Comparison of ENCODE assay signal across 8 cellular contexts in genomic region chr1:161738627-161739287, GRCh38. TPM values are rescaled to one million over a fixed set of nuclear protein-coding genes. Genes with fewer than 3 reads are reported as not detected.
DNase-seq lines count a peak whose midpoint lies in the region; ATAC-seq, FAIRE-seq and TF ChIP-seq lines count a peak whose summit lies in the region.

No MANE protein-coding gene starts in this region.

- peak; percentile 69 for TF ChIP-seq RAD21 in Ishikawa (IDR thresholded peaks at IDR 0.05; ENCODE audit: low read depth)

- H3K27me3 Mint-ChIP-seq in astrocyte (ENCODE audit: low read depth, unreplicated experiment) = peaks cover 13% of the 10 kb centered on the region
- no peaks in the 10 kb centered on the region for H3K27me3 Mint-ChIP-seq in stimulated activated memory B cell treated with anti-CD40 and anti-IgM and Interleukin-4, amounts not matched to agents 10 μg/mL and 1 μg/mL and 100 μg/mL, for 72 hours

- peak; percentile 64 for ATAC-seq in GM21723 (IDR thresholded peaks at IDR 0.05; ENCODE audit: unreplicated experiment)
- ATAC-seq in stimulated activated memory B cell treated with anti-CD40 and anti-IgM and Interleukin-4, amounts not matched to agents 10 μg/mL and 1 μg/mL and 100 μg/mL, for 72 hours = peak; percentile 91

- H3K9me3 Mint-ChIP-seq in astrocyte (ENCODE audit: unreplicated experiment) = no peaks in the 10 kb centered on the region
- no peaks in the 10 kb centered on the region for H3K9me3 Mint-ChIP-seq in stimulated activated memory B cell treated with anti-CD40 and anti-IgM and Interleukin-4, amounts not matched to agents 10 μg/mL and 1 μg/mL and 100 μg/mL, for 72 hours

- peak; percentile 55 for FAIRE-seq in astrocyte (lab: Jason Lieb, UNC)

- intact Hi-C loops in uterus (cut with DNase I; ENCODE audit: low total_unique reads) = no loop called here

- H3K27ac ChIP-seq in astrocyte (ENCODE audit: low read depth, low read length) (no peak overlapping the region), uterus (no peak overlapping the region)

- no peak overlapping the region for H2AFZ ChIP-seq in astrocyte (ENCODE audit: low read depth, low read length)

- no peak overlapping the region for H3K4me3 ChIP-seq in astrocyte (ENCODE audit: insufficient read depth, low read depth, low read length)
- H3K4me3 ChIP-seq in uterus = no peak overlapping the region

- no peak overlapping the region for H3K27ac Mint-ChIP-seq in astrocyte (ENCODE audit: unreplicated experiment)
- peak overlapping the region; percentile 94 for H3K27ac Mint-ChIP-seq in stimulated activated memory B cell treated with anti-CD40 and anti-IgM and Interleukin-4, amounts not matched to agents 10 μg/mL and 1 μg/mL and 100 μg/mL, for 72 hours

- H3K9me3 ChIP-seq in astrocyte (ENCODE audit: insufficient read depth, low read depth, low read length) (no peaks in the 10 kb centered on the region), uterus (no peaks in the 10 kb centered on the region)

- TF ChIP-seq CTCF in astrocyte (IDR thresholded peaks at IDR 0.05; ENCODE audit: insufficient read depth, low read depth, low read length) (peak; percentile 71), uterus (IDR thresholded peaks at IDR 0.05) (peak in 1 of 4 experiments; percentile 7)

- no peak overlapping the region for H3K4me2 ChIP-seq in astrocyte (ENCODE audit: low read length)

- H3K79me2 ChIP-seq in astrocyte (ENCODE audit: insufficient read depth, low read length) = no peaks in the 10 kb centered on the region

- no peak for TF ChIP-seq EP300 in Ishikawa (IDR thresholded peaks at IDR 0.05; ENCODE audit: borderline replicate concordance)

- in situ Hi-C loops in SK-MEL-5 (cut with HindIII; ENCODE audit: low pct_unique_long_range_greater_than_20kb, low sequenced_read_pairs) = no loop called here

- H3K4me3 Mint-ChIP-seq in astrocyte (ENCODE audit: unreplicated experiment) = no peak overlapping the region
- H3K4me3 Mint-ChIP-seq in stimulated activated memory B cell treated with anti-CD40 and anti-IgM and Interleukin-4, amounts not matched to agents 10 μg/mL and 1 μg/mL and 100 μg/mL, for 72 hours = peak overlapping the region; percentile 40

- TF ChIP-seq POLR2A in GM10847 (IDR thresholded peaks at IDR 0.05; ENCODE audit: extremely low read depth, insufficient read length) (peak; percentile 16), uterus (IDR thresholded peaks at IDR 0.05) (no peak)

- H3K4me1 ChIP-seq in astrocyte (ENCODE audit: insufficient read depth, low read length) (peaks cover 11% of the 10 kb centered on the region), uterus (no peaks in the 10 kb centered on the region)

- peak; percentile 94 for DNase-seq in SK-MEL-5 (ENCODE audit: low read depth, low spot score)
- DNase-seq in astrocyte (ENCODE audit: low read depth) = peak; percentile 59
- DNase-seq in iris pigment epithelial cell (ENCODE audit: low read depth) = peak; percentile 78
- no peak for DNase-seq in uterus

- H4K20me1 ChIP-seq in astrocyte (ENCODE audit: insufficient read depth, low read length) = no peaks in the 10 kb centered on the region

- H3K27me3 ChIP-seq in astrocyte (ENCODE audit: insufficient read depth, low read length) (no peaks in the 10 kb centered on the region), uterus (no peaks in the 10 kb centered on the region)

- no peaks in the 10 kb centered on the region for H3K36me3 Mint-ChIP-seq in astrocyte (ENCODE audit: low read depth, unreplicated experiment)
- no peaks in the 10 kb centered on the region for H3K36me3 Mint-ChIP-seq in stimulated activated memory B cell treated with anti-CD40 and anti-IgM and Interleukin-4, amounts not matched to agents 10 μg/mL and 1 μg/mL and 100 μg/mL, for 72 hours

- H3K9ac ChIP-seq in astrocyte (ENCODE audit: low read length) = no peak overlapping the region

- H3K4me1 Mint-ChIP-seq in astrocyte (ENCODE audit: low read depth, unreplicated experiment) = peaks cover 6% of the 10 kb centered on the region
- peaks cover 55% of the 10 kb centered on the region for H3K4me1 Mint-ChIP-seq in stimulated activated memory B cell treated with anti-CD40 and anti-IgM and Interleukin-4, amounts not matched to agents 10 μg/mL and 1 μg/mL and 100 μg/mL, for 72 hours

- no peaks in the 10 kb centered on the region for H3K36me3 ChIP-seq in astrocyte (ENCODE audit: insufficient read depth, low read length)
- no peaks in the 10 kb centered on the region for H3K36me3 ChIP-seq in uterus

TF ChIP-seq in Ishikawa, 13 proteins besides CTCF, POLR2A, EP300 and RAD21:
- TF ChIP-seq CREB1 (IDR thresholded peaks at IDR 0.05; ENCODE audit: low read depth) (no peak), NFIC (IDR thresholded peaks at IDR 0.05) (no peak), USF1 (IDR thresholded peaks at IDR 0.05) (no peak), YY1 (IDR thresholded peaks at IDR 0.05; ENCODE audit: low read depth) (no peak), MAX (IDR thresholded peaks at IDR 0.05) (no peak), TAF1 (IDR thresholded peaks at IDR 0.05; ENCODE audit: low read depth) (no peak), FOXM1 (IDR thresholded peaks at IDR 0.05; ENCODE audit: borderline replicate concordance, low read depth) (no peak), TEAD4 (IDR thresholded peaks at IDR 0.05) (no peak), TCF12 (IDR thresholded peaks at IDR 0.05; ENCODE audit: low read depth) (no peak), EGR1 (IDR thresholded peaks at IDR 0.05) (no peak)

RNA-seq across cellular contexts. Expression of gene DUSP12, which starts 10.8 kb away (rescaled TPM):
- 38.7 and 40.7 TPM in 2 replicates for total RNA-seq in SK-MEL-5 (2014; rRNA removed; shearing (Covaris generic))
- polyA plus RNA-seq in SK-MEL-5 (2015; cell fraction: cytosol; rRNA removed) = 26.3 and 31.3 TPM in 2 replicates
- 47.6 and 52.7 TPM in 2 replicates for polyA plus RNA-seq in SK-MEL-5 (2015; cell fraction: nucleus; rRNA removed)
- total RNA-seq in astrocyte = 34.0 and 34.7 TPM in 2 replicates
- total RNA-seq in uterus = 10 to 100 TPM; 16.4 to 62.7 (median 29.3) TPM

RNA-seq across cellular contexts. Expression of gene FCRLB, which starts 17.4 kb away (rescaled TPM):
- 6.0 and 7.3 TPM in 2 replicates for total RNA-seq in SK-MEL-5 (2014; rRNA removed; shearing (Covaris generic))
- polyA plus RNA-seq in SK-MEL-5 (2015; cell fraction: cytosol; rRNA removed) = 9.4 and 9.8 TPM in 2 replicates
- 4.1 and 5.3 TPM in 2 replicates for polyA plus RNA-seq in SK-MEL-5 (2015; cell fraction: nucleus; rRNA removed)
- total RNA-seq in astrocyte = 0.72 and 0.79 TPM in 2 replicates
- total RNA-seq in uterus = under 1 TPM in 3 of 4 donors, not detected in 1; 0.26 to 0.52 (median 0.35) TPM

RNA-seq across cellular contexts. Expression of gene ATF6, which starts 27.4 kb away (rescaled TPM):
- total RNA-seq in SK-MEL-5 (2014; rRNA removed; shearing (Covaris generic)) = 35.2 and 38.8 TPM in 2 replicates
- polyA plus RNA-seq in SK-MEL-5 (2015; cell fraction: cytosol; rRNA removed) = 28.3 and 37.7 TPM in 2 replicates
- polyA plus RNA-seq in SK-MEL-5 (2015; cell fraction: nucleus; rRNA removed) = 7.4 and 10.5 TPM in 2 replicates
- total RNA-seq in astrocyte (25.4 and 26.4 TPM in 2 replicates), uterus (10 to 100 TPM; 16.2 to 37.7 (median 30.0) TPM)

RNA-seq across cellular contexts. Expression of gene FCRLA, which starts 31.7 kb away (rescaled TPM):
- total RNA-seq in SK-MEL-5 (2014; rRNA removed; shearing (Covaris generic)) = 359 and 397 TPM in 2 replicates
- 362 and 380 TPM in 2 replicates for polyA plus RNA-seq in SK-MEL-5 (2015; cell fraction: cytosol; rRNA removed)
- 80.9 and 86.9 TPM in 2 replicates for polyA plus RNA-seq in SK-MEL-5 (2015; cell fraction: nucleus; rRNA removed)
- 0.38 and 0.45 TPM in 2 replicates for total RNA-seq in astrocyte
- under 1 TPM in 1 of 4 donors, not detected in 3; 0.41 TPM for total RNA-seq in uterus

Comparison
In these comparisons a context has a peak if more than half of its experiments do, and no peak if none do; other contexts are left out.
1. DNase-seq: peak in SK-MEL-5 (single experiment), astrocyte (single experiment) and iris pigment epithelial cell (single experiment); none in uterus (0 of 2).